Comparison of ENCODE assay signal across 11 cellular contexts in genomic region chr5:177430146-177430951, GRCh38. TPM values are rescaled to one million over a fixed set of nuclear protein-coding genes. Genes with fewer than 3 reads are reported as not detected.
A peak's percentile ranks its signal among the peaks of the same experiment; 100 is the strongest.
DNase-seq lines count a peak whose midpoint lies in the region; FAIRE-seq and TF ChIP-seq lines count a peak whose summit lies in the region.
"Had no signal": no experiment of that assay in that cellular context is flagged by ENCODE, and none has a peak within 500 bp of the region (broad histone marks: within the 10 kb centered on the region; RNA-seq: fewer than 3 reads in every experiment).

No MANE protein-coding gene starts in this region.

- no peak overlapping the region for H4K8ac ChIP-seq in H1 (ENCODE audit: extremely low read depth, insufficient read depth, low read length)

- intact Hi-C loops in thyroid gland (cut with DNase I): no loop called here

- peak overlapping the region; percentile 92 for H3K4me3 Mint-ChIP-seq in activated naive CD4-positive, alpha-beta T cell treated with anti-CD3 and anti-CD28 coated beads, Interleukin-2, amount 10 ng/mL, durations not matched to agents 7 days and 5 days

- no peaks in the 10 kb centered on the region for H3K27me3 Mint-ChIP-seq in activated naive CD4-positive, alpha-beta T cell treated with anti-CD3 and anti-CD28 coated beads, Interleukin-2, amount 10 ng/mL, durations not matched to agents 7 days and 5 days

- H4K20me1 ChIP-seq in H1 (replicated peaks in 1 of 2; ENCODE audit: control insufficient read depth in 1 of 2, insufficient read depth in 2 of 2, low read length in 2 of 2): peaks cover 15 to 24% of the 10 kb centered on the region in 2 experiments

- CTCF ChIA-PET in activated naive CD4-positive, alpha-beta T cell treated with anti-CD3 and anti-CD28 coated beads, Interleukin-2, amount 10 ng/mL, durations not matched to agents 7 days and 5 days (lab: Charles Lee): interaction anchor here (0.7 to 14.5 kb wide), 6 partner anchors 10 to 407 kb away, joined by 3 to 172 read pairs (median 12); partner anchors contain the start of genes F12 and PFN3
- CTCF ChIA-PET in RWPE1 (lab: Yijun Ruan, JAX) (interaction anchor here (0.6 to 9.8 kb wide), 5 partner anchors 16 to 70 kb away, joined by 3 to 100 read pairs (median 4); partner anchors contain the start of gene PRR7), H1 (lab: Charles Lee; ENCODE audit: partially characterized antibody) (interaction anchor here (0.6 to 5.9 kb wide), 10 partner anchors 21 to 123 kb away, joined by 3 to 34 read pairs (median 4); partner anchors contain the start of gene F12)

- no peak overlapping the region for H2AK5ac ChIP-seq in H1 (ENCODE audit: low read depth, low read length)

- TF ChIP-seq POLR2A in H1 (IDR thresholded peaks at IDR 0.05; ENCODE audit: control extremely low read depth in 1 of 2, low read depth in 2 of 2, low read length in 2 of 2) (no peak), thyroid gland (IDR thresholded peaks at IDR 0.05) (no peak), H54 (IDR thresholded peaks at IDR 0.05; ENCODE audit: low read depth, low read length) (no peak)

- H3K4me2 ChIP-seq in H1 (ENCODE audit: insufficient read depth in 1 of 2, low read depth in 2 of 2, low read length in 2 of 2): no peak overlapping the region

- peaks cover 7 to 36% (median 24%) of the 10 kb centered on the region in 4 experiments; a peak in 6 of 8 replicates for H3K36me3 ChIP-seq in H1 (ENCODE audit: control insufficient read depth in 2 of 4, insufficient read depth in 4 of 4, low read length in 3 of 4)
- peaks cover 42% of the 10 kb centered on the region for H3K36me3 ChIP-seq in thymus (ENCODE audit: control insufficient read depth, insufficient read depth)
- H3K36me3 ChIP-seq in WERI-Rb-1: peaks cover 3% of the 10 kb centered on the region; the same call in 1 of the 2 replicates
- H3K36me3 ChIP-seq in thyroid gland: peaks cover 31 to 33% of the 10 kb centered on the region in 2 donors

- H3K79me1 ChIP-seq in H1 (ENCODE audit: low read depth, low read length): peaks cover 16% of the 10 kb centered on the region

- no peak for TF ChIP-seq RAD21 in H1 (IDR thresholded peaks at IDR 0.05 in 1 of 2, conservative IDR thresholded peaks at IDR 0.05 in 1 of 2; ENCODE audit: low read depth in 2 of 2, low read length in 2 of 2)

- no peak overlapping the region for H2BK120ac ChIP-seq in H1 (replicated peaks; ENCODE audit: low read depth, low read length)

- no peak overlapping the region for H3K4ac ChIP-seq in H1 (replicated peaks; ENCODE audit: insufficient read length, low read depth, low read length)

- H2BK15ac ChIP-seq in H1 (ENCODE audit: low read length): no peak overlapping the region

- peak overlapping the region; percentile 95 for H3K27ac Mint-ChIP-seq in activated naive CD4-positive, alpha-beta T cell treated with anti-CD3 and anti-CD28 coated beads, Interleukin-2, amount 10 ng/mL, durations not matched to agents 7 days and 5 days

- H3K9ac ChIP-seq in H1 (replicated peaks in 1 of 4; ENCODE audit: extremely low read depth in 1 of 4, low read depth in 3 of 4, low read length in 3 of 4): no peak overlapping the region

- TF ChIP-seq CTCF in RWPE1 (conservative IDR thresholded peaks at IDR 0.05; ENCODE audit: low read depth): no peak
- TF ChIP-seq CTCF in H1 (IDR thresholded peaks at IDR 0.05; ENCODE audit: control extremely low read depth in 1 of 3, insufficient read depth in 1 of 3, low read depth in 1 of 3, low read length in 3 of 3): no peak
- no peak for TF ChIP-seq CTCF in WERI-Rb-1 (IDR thresholded peaks at IDR 0.05; ENCODE audit: low read depth, low read length)
- TF ChIP-seq CTCF in thyroid gland (IDR thresholded peaks at IDR 0.05): no peak

- H3K14ac ChIP-seq in H1 (ENCODE audit: insufficient read length): no peak overlapping the region

- peaks cover 71% of the 10 kb centered on the region for H3K4me1 Mint-ChIP-seq in activated naive CD4-positive, alpha-beta T cell treated with anti-CD3 and anti-CD28 coated beads, Interleukin-2, amount 10 ng/mL, durations not matched to agents 7 days and 5 days

- H3K27ac ChIP-seq in RWPE1 (peak overlapping the region; percentile 94), H1 (ENCODE audit: low read depth, low read length) (no peak overlapping the region), thymus (ENCODE audit: low read depth) (peak overlapping the region; percentile 89), WERI-Rb-1 (no peak overlapping the region), thyroid gland (no peak overlapping the region)

- no peak overlapping the region for H3K56ac ChIP-seq in H1 (replicated peaks; ENCODE audit: insufficient read length, low read depth, low read length)

- H3K79me2 ChIP-seq in H1 (ENCODE audit: control insufficient read depth in 1 of 2, insufficient read depth in 2 of 2, low read length in 2 of 2): peaks cover 0 to 26% of the 10 kb centered on the region in 2 experiments; a peak in 2 of 4 replicates

- H2AFZ ChIP-seq in H1 (ENCODE audit: low read length): no peak overlapping the region

- H3K9me3 Mint-ChIP-seq in activated naive CD4-positive, alpha-beta T cell treated with anti-CD3 and anti-CD28 coated beads, Interleukin-2, amount 10 ng/mL, durations not matched to agents 7 days and 5 days: no peaks in the 10 kb centered on the region

- H3K36me3 Mint-ChIP-seq in activated naive CD4-positive, alpha-beta T cell treated with anti-CD3 and anti-CD28 coated beads, Interleukin-2, amount 10 ng/mL, durations not matched to agents 7 days and 5 days: peaks cover 72% of the 10 kb centered on the region

- no peak overlapping the region for H2BK12ac ChIP-seq in H1 (ENCODE audit: low read depth, low read length)

- H3K4me1 ChIP-seq in H1 (replicated peaks in 1 of 4; ENCODE audit: control insufficient read depth in 3 of 4, insufficient read depth in 4 of 4, low read length in 3 of 4) (peaks cover 3 to 14% (median 9%) of the 10 kb centered on the region in 4 experiments; a peak in 6 of 7 replicates), thymus (ENCODE audit: control insufficient read depth, insufficient read depth, low read length) (peaks cover 54% of the 10 kb centered on the region), thyroid gland (peaks cover 13% of the 10 kb centered on the region in 2 donors)

- TF ChIP-seq EP300 in H1 (IDR thresholded peaks at IDR 0.05; ENCODE audit: borderline replicate concordance in 1 of 2, low read depth in 2 of 2, low read length in 2 of 2): no peak

- POLR2A ChIA-PET in RWPE1 (lab: Yijun Ruan, JAX; ENCODE audit: low non-redundant PET) (interaction anchor here (0.6 kb wide), 1 partner anchor 17 kb away, joined by 3 read pairs; no protein-coding TSS in a partner anchor), H1 (lab: Charles Lee; ENCODE audit: partially characterized antibody) (interaction anchor here (0.7 to 24.2 kb wide), 8 partner anchors 9 to 121 kb away, joined by 3 to 460 read pairs (median 4); partner anchors contain the start of gene PRR7)

- H2BK20ac ChIP-seq in H1 (ENCODE audit: low read length): no peak overlapping the region

- DNase-seq in activated naive CD4-positive, alpha-beta T cell treated with anti-CD3 and anti-CD28 coated beads, Interleukin-2, amount 10 ng/mL, durations not matched to agents 7 days and 5 days: no peak
- no peak for DNase-seq in activated naive CD4-positive, alpha-beta T cell (lab: John Stamatoyannopoulos, UW)
- DNase-seq in RWPE1 (ENCODE audit: low spot score) (no peak), H1 (ENCODE audit: low read depth in 1 of 2, low spot score in 2 of 2) (no peak), WERI-Rb-1 (no peak), thyroid gland (no peak), H54 (ENCODE audit: insufficient read length, low spot score) (no peak)
- DNase-seq: left lung, sigmoid colon had no signal

- 0 out of 2 replicates have a peak overlapping the region, but pooled peaks have one; percentile 8 for H2BK5ac ChIP-seq in H1 (ENCODE audit: low read depth, low read length)

- H3K4me3 ChIP-seq in H1 (ENCODE audit: extremely low read depth in 1 of 4, insufficient read depth in 2 of 4, low read depth in 3 of 4, low read length in 4 of 4) (no peak overlapping the region), thymus (ENCODE audit: low read length) (peak overlapping the region; percentile 90), WERI-Rb-1 (ENCODE audit: low read depth, low read length) (no peak overlapping the region), thyroid gland (replicated peaks in 1 of 3) (no peak overlapping the region)
- H3K4me3 ChIP-seq: sigmoid colon had no signal

- H3K27me3 ChIP-seq in H1 (replicated peaks in 1 of 4; ENCODE audit: control insufficient read depth in 3 of 4, extremely low read depth in 1 of 4, insufficient read depth in 3 of 4, low read length in 3 of 4): no peaks in the 10 kb centered on the region
- H3K27me3 ChIP-seq in thymus (ENCODE audit: control insufficient read depth, insufficient read depth): no peaks in the 10 kb centered on the region
- H3K27me3 ChIP-seq in WERI-Rb-1 (ENCODE audit: insufficient read depth, low read depth, severe bottlenecking): no peaks in the 10 kb centered on the region
- H3K27me3 ChIP-seq in thyroid gland: no peaks in the 10 kb centered on the region
- H3K27me3 ChIP-seq: left lung, sigmoid colon had no signal

- H3K18ac ChIP-seq in H1 (ENCODE audit: extremely low read depth, low read length): no peak overlapping the region

- H3K23me2 ChIP-seq in H1 (ENCODE audit: low read depth, low read length): peaks cover 8% of the 10 kb centered on the region

- H3K9me3 ChIP-seq in H1 (ENCODE audit: insufficient read depth in 2 of 2, low read depth in 1 of 2, low read length in 1 of 2) (no peaks in the 10 kb centered on the region), thymus (ENCODE audit: control insufficient read depth) (no peaks in the 10 kb centered on the region), WERI-Rb-1 (ENCODE audit: severe bottlenecking) (no peaks in the 10 kb centered on the region), thyroid gland (no peaks in the 10 kb centered on the region)
- H3K9me3 ChIP-seq: left lung, sigmoid colon had no signal

- WGBS in H1 (ENCODE audit: extremely low coverage in 1 of 2, insufficient coverage in 1 of 2, insufficient read length in 1 of 2, insufficient replicate concordance in 2 of 2, low coverage in 1 of 2, low lambda C conversion rate in 2 of 2, missing lambda C conversion rate in 1 of 2), 2 experiments: 87% methylated on average over 25 of the region's 26 CpGs; no CpG with 5 or more reads in 1 of the 2 experiments
- 83% methylated on average over 26 of the region's 26 CpGs for WGBS in thymus
- 90 to 95% methylated on average over 21 to 25 of the region's 26 CpGs for WGBS in thyroid gland, 2 donors

- no peak overlapping the region for H3K23ac ChIP-seq in H1 (ENCODE audit: insufficient read length)

- FAIRE-seq in H1 (lab: Jason Lieb, UNC): no peak
- FAIRE-seq in H54 (lab: Jason Lieb, UNC): no peak

- no peak overlapping the region for H4K91ac ChIP-seq in H1 (replicated peaks; ENCODE audit: insufficient read length, low read length)

- no peak overlapping the region for H4K5ac ChIP-seq in H1 (ENCODE audit: insufficient read length, low read depth, low read length)

RNA-seq across cellular contexts. Expression of gene GRK6, which starts 3.9 kb away (rescaled TPM):
- total RNA-seq in H1 (2021; fragmentation: NEBNext Ultra II Directional; extraction: Animal tissue kit (Norgen Biotek cat#: 25700)): 52.0 and 57.8 TPM in 2 replicates
- polyA plus RNA-seq in H1 (2011; rRNA removed) (31.8 and 50.8 TPM in 2 replicates), thymus (36.3 TPM)
- polyA plus RNA-seq in H1 (2011; cell fraction: cytosol; rRNA removed): 43.3 TPM
- 53.8 TPM for polyA plus RNA-seq in H1 (2011; cell fraction: nucleus; rRNA removed)
- polyA plus RNA-seq in H1 (2012, experiment 1 of 2): 32.8 to 46.4 TPM (median 42.2 TPM) in 4 replicates
- polyA plus RNA-seq in H1 (2012, experiment 2 of 2): 38.4 TPM
- polyA plus RNA-seq in H1 (2013, experiment 1 of 2): 23.7 TPM
- polyA plus RNA-seq in H1 (2013, experiment 2 of 2): 24.5 TPM
- polyA minus RNA-seq in H1 (2011; rRNA and poly(A)+ RNA removed): 21.9 and 25.8 TPM in 2 replicates
- polyA minus RNA-seq in H1 (2011; cell fraction: cytosol; rRNA and poly(A)+ RNA removed): 27.7 TPM
- 39.0 TPM for polyA minus RNA-seq in H1 (2011; cell fraction: nucleus; rRNA and poly(A)+ RNA removed)
- 10 to 100 TPM; 14.0 to 27.8 (median 18.8) TPM for total RNA-seq in thyroid gland

RNA-seq across cellular contexts. Expression of gene PRR7, which starts 16.3 kb away (rescaled TPM):
- 8.0 and 8.6 TPM in 2 replicates for total RNA-seq in H1 (2021; fragmentation: NEBNext Ultra II Directional; extraction: Animal tissue kit (Norgen Biotek cat#: 25700))
- 11.8 and 23.1 TPM in 2 replicates for polyA plus RNA-seq in H1 (2011; rRNA removed)
- polyA plus RNA-seq in H1 (2011; cell fraction: cytosol; rRNA removed): 11.7 TPM
- 12.5 TPM for polyA plus RNA-seq in H1 (2011; cell fraction: nucleus; rRNA removed)
- 0.79 to 4.9 TPM (median 4.9 TPM) in 4 replicates for polyA plus RNA-seq in H1 (2012, experiment 1 of 2)
- polyA plus RNA-seq in H1 (2012, experiment 2 of 2): 2.8 TPM
- 5.2 TPM for polyA plus RNA-seq in H1 (2013, experiment 1 of 2)
- polyA plus RNA-seq in H1 (2013, experiment 2 of 2): 4.9 TPM
- polyA minus RNA-seq in H1 (2011; rRNA and poly(A)+ RNA removed): 0.12 and 0.13 TPM in 2 replicates
- 5.2 TPM for polyA minus RNA-seq in H1 (2011; cell fraction: cytosol; rRNA and poly(A)+ RNA removed)
- 7.5 TPM for polyA minus RNA-seq in H1 (2011; cell fraction: nucleus; rRNA and poly(A)+ RNA removed)
- 1.6 TPM for polyA plus RNA-seq in thymus
- total RNA-seq in thyroid gland: 1 to 10 TPM; 1.4 to 4.7 (median 4.2) TPM

RNA-seq across cellular contexts. Expression of gene F12, which starts 21.0 kb away (rescaled TPM):
- 5.4 and 6.5 TPM in 2 replicates for total RNA-seq in H1 (2021; fragmentation: NEBNext Ultra II Directional; extraction: Animal tissue kit (Norgen Biotek cat#: 25700))
- polyA plus RNA-seq in H1 (2011; rRNA removed): 7.8 and 12.0 TPM in 2 replicates
- polyA plus RNA-seq in H1 (2011; cell fraction: cytosol; rRNA removed): 6.0 TPM
- polyA plus RNA-seq in H1 (2011; cell fraction: nucleus; rRNA removed): 5.0 TPM
- 3.5 to 7.1 TPM (median 4.9 TPM) in 4 replicates for polyA plus RNA-seq in H1 (2012, experiment 1 of 2)
- 3.5 TPM for polyA plus RNA-seq in H1 (2012, experiment 2 of 2)
- 2.6 TPM for polyA plus RNA-seq in H1 (2013, experiment 1 of 2)
- 3.1 TPM for polyA plus RNA-seq in H1 (2013, experiment 2 of 2)
- polyA minus RNA-seq in H1 (2011; rRNA and poly(A)+ RNA removed): 0.85 and 0.88 TPM in 2 replicates
- 2.3 TPM for polyA minus RNA-seq in H1 (2011; cell fraction: cytosol; rRNA and poly(A)+ RNA removed)
- polyA minus RNA-seq in H1 (2011; cell fraction: nucleus; rRNA and poly(A)+ RNA removed): 2.7 TPM
- polyA plus RNA-seq in thymus: 1.2 TPM
- total RNA-seq in thyroid gland: 1 to 10 TPM in 2 of 4 donors, under 1 TPM in 1, not detected in 1; 0.42 to 2.6 (median 1.1) TPM

RNA-seq across cellular contexts. Expression of gene PFN3, which starts 29.9 kb away (rescaled TPM):
- not detected in 2 replicates for total RNA-seq in H1 (2021; fragmentation: NEBNext Ultra II Directional; extraction: Animal tissue kit (Norgen Biotek cat#: 25700))
- not detected in 2 replicates for polyA plus RNA-seq in H1 (2011; rRNA removed)
- polyA plus RNA-seq in H1 (2011; cell fraction: cytosol; rRNA removed): not detected
- polyA plus RNA-seq in H1 (2011; cell fraction: nucleus; rRNA removed): not detected
- polyA plus RNA-seq in H1 (2012, experiment 1 of 2): not detected in 4 replicates
- polyA plus RNA-seq in H1 (2012, experiment 2 of 2): not detected
- not detected for polyA plus RNA-seq in H1 (2013, experiment 1 of 2)
- polyA plus RNA-seq in H1 (2013, experiment 2 of 2): not detected
- polyA minus RNA-seq in H1 (2011; rRNA and poly(A)+ RNA removed): not detected in 2 replicates
- not detected for polyA minus RNA-seq in H1 (2011; cell fraction: cytosol; rRNA and poly(A)+ RNA removed)
- not detected for polyA minus RNA-seq in H1 (2011; cell fraction: nucleus; rRNA and poly(A)+ RNA removed)
- not detected for polyA plus RNA-seq in thymus
- not detected for total RNA-seq in thyroid gland
- total RNA-seq: aorta, left lung, sigmoid colon had no signal
- polyA plus RNA-seq: aorta, sigmoid colon had no signal

RNA-seq across cellular contexts. Expression of gene DBN1, which starts 43.1 kb away (rescaled TPM):
- total RNA-seq in H1 (2021; fragmentation: NEBNext Ultra II Directional; extraction: Animal tissue kit (Norgen Biotek cat#: 25700)): 325 and 333 TPM in 2 replicates
- polyA plus RNA-seq in H1 (2011; rRNA removed): 168 and 250 TPM in 2 replicates
- polyA plus RNA-seq in H1 (2011; cell fraction: cytosol; rRNA removed): 212 TPM
- polyA plus RNA-seq in H1 (2011; cell fraction: nucleus; rRNA removed): 1,074 TPM
- 188 to 314 TPM (median 284 TPM) in 4 replicates for polyA plus RNA-seq in H1 (2012, experiment 1 of 2)
- 241 TPM for polyA plus RNA-seq in H1 (2012, experiment 2 of 2)
- polyA plus RNA-seq in H1 (2013, experiment 1 of 2): 332 TPM
- polyA plus RNA-seq in H1 (2013, experiment 2 of 2): 350 TPM
- polyA minus RNA-seq in H1 (2011; rRNA and poly(A)+ RNA removed): 120 and 154 TPM in 2 replicates
- 133 TPM for polyA minus RNA-seq in H1 (2011; cell fraction: cytosol; rRNA and poly(A)+ RNA removed)
- polyA minus RNA-seq in H1 (2011; cell fraction: nucleus; rRNA and poly(A)+ RNA removed): 288 TPM
- polyA plus RNA-seq in thymus: 34.3 TPM
- total RNA-seq in thyroid gland: 10 to 100 TPM; 61.4 to 98.8 (median 68.0) TPM

Comparison
In these comparisons a context has a peak if more than half of its experiments do, and no peak if none do; other contexts are left out.
1. H3K27ac ChIP-seq: peak in RWPE1 (single experiment) and thymus (single experiment); none in H1 (single experiment), WERI-Rb-1 (single experiment) and thyroid gland (0 of 3).